8 cellular contexts compared by ENCODE assay signal in genomic region chr2:27071277-27071989, GRCh38. TPM values are rescaled to one million over a fixed set of nuclear protein-coding genes. Genes with fewer than 3 reads are reported as not detected.
DNase-seq lines count a peak whose midpoint lies in the region; TF ChIP-seq lines count a peak whose summit lies in the region.

Gene OST4, minus strand, starts transcription at chr2:27071654.

- no peaks in the 10 kb centered on the region for H3K27me3 ChIP-seq in stomach

- 0 to 1% (median 0%) methylated on average over 19 to 86 of the region's 86 CpGs for WGBS in stomach, 5 donors

- TF ChIP-seq CTCF in LNCaP clone FGC (IDR thresholded peaks at IDR 0.05; ENCODE audit: control insufficient read depth, extremely low read depth, insufficient read depth) (no peak), fibroblast of pulmonary artery (IDR thresholded peaks at IDR 0.05; ENCODE audit: low read length, missing control alignments) (no peak), nephron progenitor cell (IDR thresholded peaks at IDR 0.05) (no peak), stomach (IDR thresholded peaks at IDR 0.05) (peak in 1 of 7 experiments; percentile 24)

- peaks cover under 1 to 37% (median 34%) of the 10 kb centered on the region in 4 donors for H3K36me3 ChIP-seq in stomach

- peaks cover 3% of the 10 kb centered on the region for H3K27me3 Mint-ChIP-seq in nephron progenitor cell (ENCODE audit: low read depth, poor library complexity)

- no peak for TF ChIP-seq EP300 in stomach (IDR thresholded peaks at IDR 0.05)

- peak within 1 kb of the TSS; percentile 99 for H3K4me3 Mint-ChIP-seq in nephron progenitor cell

- TF ChIP-seq POLR2A in Raji (IDR thresholded peaks at IDR 0.05; ENCODE audit: insufficient read depth, low read depth, low read length) (peak; percentile 90), stomach (IDR thresholded peaks at IDR 0.05) (no peak)

- peaks cover 73% of the 10 kb centered on the region for H3K4me1 Mint-ChIP-seq in nephron progenitor cell

- no peaks in the 10 kb centered on the region for H3K9me3 Mint-ChIP-seq in nephron progenitor cell

- peaks cover 43% of the 10 kb centered on the region for H3K36me3 Mint-ChIP-seq in nephron progenitor cell (ENCODE audit: low read depth)

- peak within 1 kb of the TSS; percentile 88 for H3K4me3 ChIP-seq in LNCaP clone FGC (ENCODE audit: low read depth, low read length)
- H3K4me3 ChIP-seq in fibroblast of pulmonary artery (replicated peaks; ENCODE audit: low read depth, low read length): peak within 1 kb of the TSS; percentile 98
- H3K4me3 ChIP-seq in stomach: peak within 1 kb of the TSS; percentile 72 to 90 (median 77)

- peak within 1 kb of the TSS; percentile 98 for H3K27ac Mint-ChIP-seq in nephron progenitor cell

- no peaks in the 10 kb centered on the region for H3K9me3 ChIP-seq in stomach

- peak within 1 kb of the TSS; percentile 83 to 94 (median 92) for H3K27ac ChIP-seq in stomach

- H3K4me1 ChIP-seq in stomach: peaks cover 30 to 83% (median 71%) of the 10 kb centered on the region in 4 donors

- intact Hi-C loops in stomach (cut with DNase I; ENCODE audit: low total_unique reads): no loop called here

- peak; percentile 94 for DNase-seq in EH (ENCODE audit: low read depth)
- DNase-seq in GOT3 (lab: John Stamatoyannopoulos, UW): peak; percentile 83
- DNase-seq in LNCaP clone FGC (ENCODE audit: low read depth): peak; percentile 49
- DNase-seq in activated T-helper 9 cell treated with anti-CD3 and anti-CD28 coated beads, Interleukin-2, amount 50 U/mL, for 16 hours (ENCODE audit: low read depth): peak; percentile 87
- peak; percentile 93 for DNase-seq in fibroblast of pulmonary artery (ENCODE audit: low read depth)
- peak; percentile 93 for DNase-seq in nephron progenitor cell
- DNase-seq in stomach: peak; percentile 96

RNA-seq across cellular contexts. Expression of gene OST4, which starts in this region (rescaled TPM):
- 100 to 1,000 TPM in 4 of 5 donors, 10 to 100 TPM in 1; 16.8 to 281 (median 134) TPM for total RNA-seq in stomach
- polyA plus RNA-seq in stomach: 100 to 1,000 TPM; 421 to 610 (median 506) TPM

Comparison
In these comparisons a context has a peak if more than half of its experiments do, and no peak if none do; other contexts are left out.
1. Peak in every context shown above with its lines: DNase-seq, H3K4me3 ChIP-seq and H3K27ac ChIP-seq.